10 cellular contexts compared by ENCODE assay signal in genomic region chr10:110083884-110084283, GRCh38.
DNase-seq lines count a peak whose midpoint lies in the region; ATAC-seq and TF ChIP-seq lines count a peak whose summit lies in the region.
"Had no signal": no experiment of that assay in that cellular context is flagged by ENCODE, and none has a peak within 500 bp of the region (broad histone marks: within the 10 kb centered on the region; RNA-seq: fewer than 3 reads in every experiment).

No MANE protein-coding gene starts in this region.

- H3K23ac ChIP-seq in trophoblast cell (ENCODE audit: low read length): no peak overlapping the region

- H3K4me3 ChIP-seq in CD4-positive, CD25-positive, alpha-beta regulatory T cell (ENCODE audit: low read depth, low read length): no peak overlapping the region
- H3K4me3 ChIP-seq in HEK293 (ENCODE audit: low read depth, low read length): no peak overlapping the region
- H3K4me3 ChIP-seq in lower lobe of right lung: no peak overlapping the region
- H3K4me3 ChIP-seq in trophoblast cell (ENCODE audit: low read depth, low read length): no peak overlapping the region

- H3K79me2 ChIP-seq in trophoblast cell (ENCODE audit: control insufficient read depth, insufficient read depth, low read length, poor library complexity): no peaks in the 10 kb centered on the region

- no peak overlapping the region for H4K91ac ChIP-seq in trophoblast cell (ENCODE audit: low read depth, low read length)

- H4K8ac ChIP-seq in trophoblast cell (ENCODE audit: low read depth, low read length): no peak overlapping the region

- no peaks in the 10 kb centered on the region for H3K36me3 ChIP-seq in CD4-positive, CD25-positive, alpha-beta regulatory T cell (ENCODE audit: control insufficient read depth, insufficient read depth, low read length)
- H3K36me3 ChIP-seq in HEK293 (ENCODE audit: control insufficient read depth in 2 of 2, insufficient read depth in 1 of 2, low read length in 2 of 2) (no peaks in the 10 kb centered on the region; a peak in 1 of 3 replicates), lower lobe of right lung (no peaks in the 10 kb centered on the region), trophoblast cell (ENCODE audit: control insufficient read depth in 1 of 2, insufficient read depth in 2 of 2, low read length in 2 of 2) (no peaks in the 10 kb centered on the region)

- POLR2A ChIA-PET in HEK293 (lab: Yijun Ruan, JAX): no interaction called here
- POLR2A ChIA-PET in activated CD8-positive, alpha-beta T cell treated with anti-CD3 and anti-CD28 coated beads, Interleukin-2, amount 10 ng/mL, durations not matched to agents 7 days and 5 days (lab: Charles Lee): interaction anchor here (0.7 to 2.1 kb wide), 3 partner anchors 12 to 76 kb away, joined by 4 to 5 read pairs (median 4); partner anchors contain the start of gene ADD3

- intact Hi-C loops in lower lobe of right lung (cut with DNase I): no loop called here

- H3K27ac Mint-ChIP-seq in CD4-positive, CD25-positive, alpha-beta regulatory T cell: peak overlapping the region in 2 of 3 donors; percentile 43 to 88
- peak overlapping the region; percentile 49 for H3K27ac Mint-ChIP-seq in activated CD8-positive, alpha-beta T cell treated with anti-CD3 and anti-CD28 coated beads, Interleukin-2, amount 10 ng/mL, durations not matched to agents 7 days and 5 days
- H3K27ac Mint-ChIP-seq: activated naive CD8-positive, alpha-beta T cell treated with anti-CD3 and anti-CD28 coated beads, Interleukin-2, amount 10 ng/mL, durations not matched to agents 7 days and 5 days had no signal

- CTCF ChIA-PET in HEK293 (lab: Yijun Ruan, JAX): interaction anchor here (0.6 to 1.2 kb wide), 5 partner anchors 31 to 270 kb away, joined by 3 to 6 read pairs (median 3); no protein-coding TSS in a partner anchor
- CTCF ChIA-PET in activated CD8-positive, alpha-beta T cell treated with anti-CD3 and anti-CD28 coated beads, Interleukin-2, amount 10 ng/mL, durations not matched to agents 7 days and 5 days (lab: Charles Lee): interaction anchor here (1.0 to 1.6 kb wide), 6 partner anchors 11 to 106 kb away, joined by 3 to 5 read pairs (median 3); no protein-coding TSS in a partner anchor

- H2BK12ac ChIP-seq in trophoblast cell (ENCODE audit: low read length): no peak overlapping the region

- peak overlapping the region in 2 of 4 donors; percentile 10 to 68 for H3K4me3 Mint-ChIP-seq in CD4-positive, CD25-positive, alpha-beta regulatory T cell
- no peak overlapping the region for H3K4me3 Mint-ChIP-seq in activated CD8-positive, alpha-beta T cell treated with anti-CD3 and anti-CD28 coated beads, Interleukin-2, amount 10 ng/mL, durations not matched to agents 7 days and 5 days
- H3K4me3 Mint-ChIP-seq: activated naive CD8-positive, alpha-beta T cell treated with anti-CD3 and anti-CD28 coated beads, Interleukin-2, amount 10 ng/mL, durations not matched to agents 7 days and 5 days had no signal

- no peaks in the 10 kb centered on the region for H3K9me3 ChIP-seq in CD4-positive, CD25-positive, alpha-beta regulatory T cell (ENCODE audit: control insufficient read depth in 2 of 2, low read length in 2 of 2)
- H3K9me3 ChIP-seq in HEK293 (ENCODE audit: control insufficient read depth, insufficient read depth, low read depth, low read length) (no peaks in the 10 kb centered on the region), lower lobe of right lung (no peaks in the 10 kb centered on the region), trophoblast cell (ENCODE audit: insufficient read depth, low read depth, low read length) (no peaks in the 10 kb centered on the region)

- peaks cover 55 to 95% (median 75%) of the 10 kb centered on the region in 4 donors for H3K4me1 Mint-ChIP-seq in CD4-positive, CD25-positive, alpha-beta regulatory T cell
- peaks cover 71% of the 10 kb centered on the region for H3K4me1 Mint-ChIP-seq in activated CD8-positive, alpha-beta T cell treated with anti-CD3 and anti-CD28 coated beads, Interleukin-2, amount 10 ng/mL, durations not matched to agents 7 days and 5 days (ENCODE audit: low read depth)

- no peak overlapping the region for H4K12ac ChIP-seq in trophoblast cell (ENCODE audit: low read depth, low read length)

- H2BK5ac ChIP-seq in trophoblast cell (ENCODE audit: low read depth, low read length, poor library complexity): no peak overlapping the region

- H3K4me2 ChIP-seq in trophoblast cell (ENCODE audit: low read length): no peak overlapping the region

- no peak overlapping the region for H3K4ac ChIP-seq in trophoblast cell (ENCODE audit: low read depth, low read length)

- no peak for TF ChIP-seq CTCF in HEK293 (tag by site-specific recombination; IDR thresholded peaks at IDR 0.05)
- TF ChIP-seq CTCF in lower lobe of right lung (IDR thresholded peaks at IDR 0.05): no peak

- H2BK120ac ChIP-seq in trophoblast cell (ENCODE audit: insufficient read depth, low read length, poor library complexity): no peak overlapping the region

- H3K9ac ChIP-seq in trophoblast cell (ENCODE audit: low read length): no peak overlapping the region

- H3K9me3 Mint-ChIP-seq in CD4-positive, CD25-positive, alpha-beta regulatory T cell: no peaks in the 10 kb centered on the region
- H3K9me3 Mint-ChIP-seq in activated CD8-positive, alpha-beta T cell treated with anti-CD3 and anti-CD28 coated beads, Interleukin-2, amount 10 ng/mL, durations not matched to agents 7 days and 5 days (ENCODE audit: insufficient read depth): no peaks in the 10 kb centered on the region

- H3K4me1 ChIP-seq in CD4-positive, CD25-positive, alpha-beta regulatory T cell (ENCODE audit: control insufficient read depth, insufficient read depth, low read length, poor library complexity, severe bottlenecking): peaks cover 76% of the 10 kb centered on the region
- H3K4me1 ChIP-seq in HEK293 (ENCODE audit: control insufficient read depth, insufficient read depth, low read length) (peaks cover 39% of the 10 kb centered on the region), lower lobe of right lung (peaks cover 58% of the 10 kb centered on the region), trophoblast cell (ENCODE audit: control insufficient read depth in 1 of 2, insufficient read depth in 2 of 2, low read length in 2 of 2) (peaks cover 2% of the 10 kb centered on the region in 2 experiments)

- no peaks in the 10 kb centered on the region for H3K27me3 Mint-ChIP-seq in CD4-positive, CD25-positive, alpha-beta regulatory T cell
- H3K27me3 Mint-ChIP-seq in activated CD8-positive, alpha-beta T cell treated with anti-CD3 and anti-CD28 coated beads, Interleukin-2, amount 10 ng/mL, durations not matched to agents 7 days and 5 days (ENCODE audit: low read depth): no peaks in the 10 kb centered on the region
- H3K27me3 Mint-ChIP-seq: activated naive CD8-positive, alpha-beta T cell treated with anti-CD3 and anti-CD28 coated beads, Interleukin-2, amount 10 ng/mL, durations not matched to agents 7 days and 5 days had no signal

- H3K18ac ChIP-seq in trophoblast cell (ENCODE audit: low read length): no peak overlapping the region

- H3K79me1 ChIP-seq in trophoblast cell (ENCODE audit: low read length): no peaks in the 10 kb centered on the region

- H2AFZ ChIP-seq in trophoblast cell (ENCODE audit: insufficient read depth, low read length, poor library complexity): no peak overlapping the region

- no peak for DNase-seq in CD4-positive, CD25-positive, alpha-beta regulatory T cell
- DNase-seq in activated CD8-positive, alpha-beta T cell treated with anti-CD3 and anti-CD28 coated beads, Interleukin-2, amount 10 ng/mL, durations not matched to agents 7 days and 5 days: no peak
- DNase-seq in lower lobe of right lung (no peak), NCI-H69 (lab: John Stamatoyannopoulos, UW) (no peak), trophoblast cell (no peak), NCI-H1930 (lab: John Stamatoyannopoulos, UW) (no peak)
- DNase-seq: activated naive CD8-positive, alpha-beta T cell treated with anti-CD3 and anti-CD28 coated beads, Interleukin-2, amount 10 ng/mL, durations not matched to agents 7 days and 5 days; stimulated activated naive CD4-positive, alpha-beta T cell had no signal

- peaks cover 27% of the 10 kb centered on the region for H3K36me3 Mint-ChIP-seq in CD4-positive, CD25-positive, alpha-beta regulatory T cell
- peaks cover 51% of the 10 kb centered on the region for H3K36me3 Mint-ChIP-seq in activated CD8-positive, alpha-beta T cell treated with anti-CD3 and anti-CD28 coated beads, Interleukin-2, amount 10 ng/mL, durations not matched to agents 7 days and 5 days (ENCODE audit: low read depth)

- H3K27ac ChIP-seq in CD4-positive, CD25-positive, alpha-beta regulatory T cell (ENCODE audit: insufficient read depth, low read length, poor library complexity, severe bottlenecking): peak overlapping the region; percentile 45
- H3K27ac ChIP-seq in HEK293 (ENCODE audit: extremely low read depth, low read depth, low read length): peak overlapping the region; percentile 28; the same call in 1 of the 2 replicates
- peak overlapping the region; percentile 19 for H3K27ac ChIP-seq in lower lobe of right lung
- no peak overlapping the region for H3K27ac ChIP-seq in trophoblast cell (ENCODE audit: low read depth, low read length)

- H2AK5ac ChIP-seq in trophoblast cell (ENCODE audit: low read length): no peak overlapping the region

- H3K14ac ChIP-seq in trophoblast cell (ENCODE audit: low read length): no peak overlapping the region

- H3K27me3 ChIP-seq in CD4-positive, CD25-positive, alpha-beta regulatory T cell (ENCODE audit: control insufficient read depth, insufficient read depth, low read length): no peaks in the 10 kb centered on the region
- H3K27me3 ChIP-seq in lower lobe of right lung (ENCODE audit: low read depth) (no peaks in the 10 kb centered on the region), trophoblast cell (ENCODE audit: insufficient read depth, low read length) (no peaks in the 10 kb centered on the region)

- no peak for ATAC-seq in CD4-positive, CD25-positive, alpha-beta regulatory T cell (ENCODE audit: low read depth in 2 of 2)
- ATAC-seq in activated CD8-positive, alpha-beta T cell treated with anti-CD3 and anti-CD28 coated beads, Interleukin-2, amount 10 ng/mL, durations not matched to agents 7 days and 5 days: no peak
- ATAC-seq in lower lobe of right lung (peak; percentile 41 to 73), HG03432 (IDR thresholded peaks at IDR 0.05; ENCODE audit: unreplicated experiment) (no peak)

TF ChIP-seq in HEK293, 187 proteins besides CTCF, POLR2A, EP300 and RAD21 (continues in another document):
- no peak for TF ChIP-seq ZSCAN23 (tag by site-specific recombination; IDR thresholded peaks at IDR 0.05)
- TF ChIP-seq ZNF626 (tag by site-specific recombination; IDR thresholded peaks at IDR 0.05): no peak
- no peak for TF ChIP-seq MYNN (tag by site-specific recombination; IDR thresholded peaks at IDR 0.05; ENCODE audit: borderline replicate concordance)
- TF ChIP-seq ZNF426 (tag by site-specific recombination; IDR thresholded peaks at IDR 0.05): no peak
- TF ChIP-seq ZFHX2 (tag by site-specific recombination; conservative IDR thresholded peaks at IDR 0.05): 0 out of 2 replicates have a peak, but pooled peaks have one; percentile 6

Comparison
In these comparisons a context has a peak if more than half of its experiments do, and no peak if none do; other contexts are left out.
1. ATAC-seq: peak in lower lobe of right lung (2 of 2); none in CD4-positive, CD25-positive, alpha-beta regulatory T cell (0 of 2), activated CD8-positive, alpha-beta T cell treated with anti-CD3 and anti-CD28 coated beads, Interleukin-2, amount 10 ng/mL, durations not matched to agents 7 days and 5 days (single experiment) and HG03432 (single experiment).